In the genomic region with DNA sequence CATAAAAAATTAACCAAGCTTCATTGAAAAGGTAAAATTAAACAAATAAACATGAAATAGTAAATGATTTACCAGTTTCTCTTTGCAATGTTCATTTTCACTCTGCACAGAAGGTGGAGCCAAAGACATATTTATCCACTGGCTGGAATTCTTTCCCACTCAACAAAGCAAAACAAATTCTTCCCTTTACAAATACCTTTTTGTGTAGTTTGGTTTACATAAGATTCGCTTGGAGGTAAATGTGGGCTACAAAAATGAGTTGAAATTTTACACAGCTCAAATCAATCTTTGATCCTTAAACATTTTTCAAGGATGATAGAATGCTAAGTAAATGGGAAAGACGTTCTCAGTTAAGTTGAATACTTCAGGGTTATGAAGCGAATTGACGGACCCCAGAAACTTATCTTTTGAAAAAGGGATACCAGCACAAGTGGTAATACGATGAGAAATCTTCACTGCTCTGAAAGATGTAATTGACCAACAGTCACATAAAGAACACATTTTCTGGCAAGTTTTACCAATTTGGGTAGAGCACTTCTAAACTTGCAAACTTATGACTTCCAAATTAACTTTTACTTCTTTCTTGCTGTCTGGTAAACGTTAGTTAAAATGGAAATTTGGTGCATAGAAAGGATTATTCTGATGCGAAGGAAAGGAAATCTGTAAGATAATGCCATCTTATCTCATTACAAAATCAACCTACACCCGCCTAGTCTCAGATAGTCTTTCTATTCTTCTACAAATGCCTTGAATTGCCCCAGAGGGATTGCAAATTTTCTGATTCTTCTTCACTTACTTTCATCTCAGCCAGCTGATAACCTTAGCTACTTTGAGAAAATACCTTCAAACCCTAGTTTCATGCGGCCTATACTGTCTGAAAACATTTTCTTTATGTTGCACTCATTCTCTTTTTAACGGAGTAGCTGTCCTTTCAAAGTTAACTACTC, we compare ENCODE assay signal across 8 cellular contexts. TPM values are rescaled to one million over a fixed set of nuclear protein-coding genes. Genes with fewer than 3 reads are reported as not detected.
DNase-seq lines count a peak whose midpoint lies in the region; ATAC-seq, FAIRE-seq and TF ChIP-seq lines count a peak whose summit lies in the region.

No MANE protein-coding gene starts in this region.

- TF ChIP-seq CTCF in GM10266 (IDR thresholded peaks at IDR 0.05; ENCODE audit: control insufficient read depth, insufficient read depth, low read depth, missing control alignments) (peak; percentile 43), endothelial cell of umbilical vein (IDR thresholded peaks at IDR 0.05; ENCODE audit: extremely low read depth in 1 of 2, insufficient read depth in 1 of 2, low read depth in 1 of 2, low read length in 2 of 2) (peak; percentile 47 to 49)

- no peak for TF ChIP-seq POLR2A in endothelial cell of umbilical vein (IDR thresholded peaks at IDR 0.05; ENCODE audit: low read depth, low read length)

- no peak overlapping the region for H3K14ac ChIP-seq in neuronal stem cell (ENCODE audit: low read length)

- H3K4me1 ChIP-seq in endothelial cell of umbilical vein (ENCODE audit: control insufficient read depth, extremely low read depth, insufficient read depth, low read length), result peaks cover 13% of the 10 kb centered on the region
- peaks cover 7% of the 10 kb centered on the region in 2 donors for H3K4me1 ChIP-seq in neuronal stem cell (ENCODE audit: control insufficient read depth in 2 of 2, insufficient read depth in 1 of 2, low read depth in 1 of 2, low read length in 2 of 2)

- no peak overlapping the region for H2BK15ac ChIP-seq in neuronal stem cell (ENCODE audit: low read length)

- no peak overlapping the region for H3K23ac ChIP-seq in neuronal stem cell (ENCODE audit: low read depth, low read length, poor library complexity)

- H3K27ac ChIP-seq in endothelial cell of umbilical vein (ENCODE audit: insufficient read depth, low read depth, low read length) (no peak overlapping the region), neuronal stem cell (replicated peaks; ENCODE audit: low read length) (no peak overlapping the region)

- H3K4ac ChIP-seq in neuronal stem cell (ENCODE audit: low read length), result no peak overlapping the region

- H3K4me2 ChIP-seq in endothelial cell of umbilical vein (ENCODE audit: insufficient read depth, low read length), result peak overlapping the region; percentile 24
- H3K4me2 ChIP-seq in neuronal stem cell (ENCODE audit: insufficient read depth, low read length, poor library complexity, severe bottlenecking), result no peak overlapping the region

- H4K8ac ChIP-seq in neuronal stem cell (ENCODE audit: low read depth, low read length), result no peak overlapping the region

- no peak overlapping the region for H2AK5ac ChIP-seq in neuronal stem cell (ENCODE audit: low read depth, low read length)

- no peaks in the 10 kb centered on the region for H3K79me1 ChIP-seq in neuronal stem cell (ENCODE audit: low read depth, low read length)

- H3K18ac ChIP-seq in neuronal stem cell (ENCODE audit: low read length), result no peak overlapping the region

- intact Hi-C loops in endothelial cell of umbilical vein (cut with micrococcal nuclease), result loop anchor here (1.0 to 10.0 kb wide), 5 partner anchors 294 to 1104 kb away; no protein-coding TSS in a partner anchor

- DNase-seq in GM10266 (ENCODE audit: extremely low spot score), result no peak
- peak; percentile 34 for DNase-seq in NCI-H2227 treated with DMSO at 0.1 percent for 48 hours (lab: John Stamatoyannopoulos, UW)
- DNase-seq in endothelial cell of umbilical vein (ENCODE audit: low read depth, low spot score), result peak; percentile 77
- DNase-seq in neuronal stem cell (ENCODE audit: low spot score), result no peak
- no peak for DNase-seq in activated T-cell treated with anti-CD3 and anti-CD28 coated beads, Interleukin-2, amount 50 U/mL, for 1 hour
- no peak for DNase-seq in stimulated activated CD4-positive, alpha-beta T cell treated with anti-CD3 and anti-CD28 coated beads, Interleukin-2, amount 100 ng/mL, for 48 hours
- DNase-seq in globus pallidus (ENCODE audit: low spot score), result no peak

- dilution Hi-C loops in endothelial cell of umbilical vein (cut with MboI; ENCODE audit: extremely low pct_ligation_motif_present, low sequenced_read_pairs), result loop anchor here (10.0 kb wide), 1 partner anchor 234 kb away; no protein-coding TSS in a partner anchor

- POLR2A ChIA-PET in endothelial cell of umbilical vein (lab: Charles Lee), result no interaction called here

- peak; percentile 82 for FAIRE-seq in endothelial cell of umbilical vein (lab: Jason Lieb, UNC)

- H3K9me3 ChIP-seq in endothelial cell of umbilical vein (replicated peaks; ENCODE audit: control insufficient read depth, insufficient read depth, low read length) (no peaks in the 10 kb centered on the region), neuronal stem cell (replicated peaks in 1 of 2; ENCODE audit: control insufficient read depth in 2 of 2, insufficient read depth in 1 of 2, low read depth in 1 of 2, low read length in 2 of 2) (no peaks in the 10 kb centered on the region)

- H3K9ac ChIP-seq in endothelial cell of umbilical vein (replicated peaks; ENCODE audit: extremely low read depth, insufficient read depth, low read length) (no peak overlapping the region), neuronal stem cell (ENCODE audit: low read depth, low read length, poor library complexity) (no peak overlapping the region)

- no peak overlapping the region for H2BK120ac ChIP-seq in neuronal stem cell (ENCODE audit: low read depth, low read length)

- BruUV-seq in endothelial cell of umbilical vein (replicated peaks; lab: Mats Ljungman, UMichigan), result no TSS peak

- ATAC-seq in HG03097 (IDR thresholded peaks at IDR 0.05; ENCODE audit: low FRiP score, unreplicated experiment), result no peak

- WGBS in neuronal stem cell (ENCODE audit: extremely low coverage in 2 of 2, insufficient read length in 2 of 2, insufficient replicate concordance in 1 of 2), 2 donors, result no CpG with 5 or more reads among the region's 10 CpGs

- no peak overlapping the region for H2BK5ac ChIP-seq in neuronal stem cell (ENCODE audit: low read length)

- H4K91ac ChIP-seq in neuronal stem cell (ENCODE audit: low read depth, low read length, poor library complexity), result no peak overlapping the region

- H3K79me2 ChIP-seq in endothelial cell of umbilical vein (ENCODE audit: control insufficient read depth, insufficient read depth, low read length), result peaks cover 6% of the 10 kb centered on the region

- CTCF ChIA-PET in endothelial cell of umbilical vein (lab: Charles Lee), result interaction anchor here (0.6 to 5.7 kb wide), 16 partner anchors 12 to 1100 kb away, joined by 3 to 108 read pairs (median 4); no protein-coding TSS in a partner anchor

- H3K36me3 ChIP-seq in endothelial cell of umbilical vein (ENCODE audit: control insufficient read depth in 2 of 2, extremely low read depth in 1 of 2, insufficient read depth in 2 of 2, low read length in 2 of 2) (no peaks in the 10 kb centered on the region), neuronal stem cell (replicated peaks in 1 of 2; ENCODE audit: control insufficient read depth in 2 of 2, insufficient read depth in 2 of 2, low read length in 2 of 2) (no peaks in the 10 kb centered on the region)

- H3K27me3 ChIP-seq in endothelial cell of umbilical vein (ENCODE audit: control insufficient read depth in 2 of 2, insufficient read depth in 2 of 2, low read length in 2 of 2), result no peaks in the 10 kb centered on the region
- H3K27me3 ChIP-seq in neuronal stem cell (ENCODE audit: control insufficient read depth in 3 of 3, insufficient read depth in 3 of 3, low read depth in 1 of 3, low read length in 3 of 3), result no peaks in the 10 kb centered on the region

- H4K20me1 ChIP-seq in endothelial cell of umbilical vein (replicated peaks; ENCODE audit: control insufficient read depth, extremely low read depth, insufficient read depth, low read length), result no peaks in the 10 kb centered on the region

- H3K9me1 ChIP-seq in endothelial cell of umbilical vein (replicated peaks; ENCODE audit: control insufficient read depth, extremely low read depth, insufficient read depth, low read length), result no peaks in the 10 kb centered on the region

- H2AFZ ChIP-seq in endothelial cell of umbilical vein (ENCODE audit: low read depth, low read length) (peak overlapping the region; percentile 48), neuronal stem cell (ENCODE audit: low read length) (peak overlapping the region; percentile 7)

- no peak overlapping the region for H2BK12ac ChIP-seq in neuronal stem cell (ENCODE audit: low read length)

- H3K4me3 ChIP-seq in endothelial cell of umbilical vein (replicated peaks in 1 of 3; ENCODE audit: insufficient read depth in 1 of 3, low read depth in 1 of 3, low read length in 3 of 3) (no peak overlapping the region), neuronal stem cell (ENCODE audit: low read length in 2 of 2) (no peak overlapping the region)

TF ChIP-seq in endothelial cell of umbilical vein, 7 proteins besides CTCF, POLR2A, EP300 and RAD21:
- TF ChIP-seq JUN (IDR thresholded peaks at IDR 0.05; ENCODE audit: borderline replicate concordance, insufficient read depth, insufficient read length, low read depth) (no peak), POLR2AphosphoS5 (IDR thresholded peaks at IDR 0.05; ENCODE audit: insufficient read depth, low read depth, low read length) (no peak), FOS (IDR thresholded peaks at IDR 0.05; ENCODE audit: borderline replicate concordance, insufficient read depth, low read length) (no peak), MYC (IDR thresholded peaks at IDR 0.05; ENCODE audit: low read depth, low read length) (no peak), GATA2 (IDR thresholded peaks at IDR 0.05; ENCODE audit: insufficient read depth, insufficient read length, low read depth, low read length) (no peak), EZH2 (IDR thresholded peaks at IDR 0.05; ENCODE audit: borderline replicate concordance, low read depth, low read length, severe bottlenecking) (no peak)
- TF ChIP-seq, protein P1, sequence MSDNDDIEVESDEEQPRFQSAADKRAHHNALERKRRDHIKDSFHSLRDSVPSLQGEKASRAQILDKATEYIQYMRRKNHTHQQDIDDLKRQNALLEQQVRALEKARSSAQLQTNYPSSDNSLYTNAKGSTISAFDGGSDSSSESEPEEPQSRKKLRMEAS (IDR thresholded peaks at IDR 0.05; ENCODE audit: insufficient read depth, insufficient read length), result no peak
TF ChIP-seq in endothelial cell of umbilical vein: peak in this region for 0.

RNA-seq across cellular contexts. Expression of gene GJA1, which starts 4.7 kb away (rescaled TPM):
- 235 and 288 TPM in 2 replicates for total RNA-seq in endothelial cell of umbilical vein
- polyA plus RNA-seq in endothelial cell of umbilical vein, result 155 and 185 TPM in 2 replicates
- 164 and 180 TPM in 2 replicates for polyA plus RNA-seq in endothelial cell of umbilical vein (2011; cell fraction: cytosol; rRNA removed)
- 150 and 213 TPM in 2 replicates for polyA plus RNA-seq in endothelial cell of umbilical vein (2011; cell fraction: nucleus; rRNA removed)
- 411 and 451 TPM in 2 replicates for polyA plus RNA-seq in endothelial cell of umbilical vein (2012)
- polyA minus RNA-seq in endothelial cell of umbilical vein, result 426 and 450 TPM in 2 replicates
- polyA minus RNA-seq in endothelial cell of umbilical vein (2011; cell fraction: cytosol; rRNA and poly(A)+ RNA removed), result not detected
- 173 and 254 TPM in 2 replicates for polyA minus RNA-seq in endothelial cell of umbilical vein (2011; cell fraction: nucleus; rRNA and poly(A)+ RNA removed)
- 228 TPM for polyA plus RNA-seq in neuronal stem cell (2013, experiment 1 of 2)
- polyA plus RNA-seq in neuronal stem cell (2013, experiment 2 of 2), result 231 TPM

Comparison
In these comparisons a context has a peak if more than half of its experiments do, and no peak if none do; other contexts are left out.
1. DNase-seq: peak in NCI-H2227 treated with DMSO at 0.1 percent for 48 hours (single experiment) and endothelial cell of umbilical vein (single experiment); none in GM10266 (single experiment), neuronal stem cell (single experiment), activated T-cell treated with anti-CD3 and anti-CD28 coated beads, Interleukin-2, amount 50 U/mL, for 1 hour (single experiment), stimulated activated CD4-positive, alpha-beta T cell treated with anti-CD3 and anti-CD28 coated beads, Interleukin-2, amount 100 ng/mL, for 48 hours (0 of 2) and globus pallidus (single experiment).